In the genomic region with DNA sequence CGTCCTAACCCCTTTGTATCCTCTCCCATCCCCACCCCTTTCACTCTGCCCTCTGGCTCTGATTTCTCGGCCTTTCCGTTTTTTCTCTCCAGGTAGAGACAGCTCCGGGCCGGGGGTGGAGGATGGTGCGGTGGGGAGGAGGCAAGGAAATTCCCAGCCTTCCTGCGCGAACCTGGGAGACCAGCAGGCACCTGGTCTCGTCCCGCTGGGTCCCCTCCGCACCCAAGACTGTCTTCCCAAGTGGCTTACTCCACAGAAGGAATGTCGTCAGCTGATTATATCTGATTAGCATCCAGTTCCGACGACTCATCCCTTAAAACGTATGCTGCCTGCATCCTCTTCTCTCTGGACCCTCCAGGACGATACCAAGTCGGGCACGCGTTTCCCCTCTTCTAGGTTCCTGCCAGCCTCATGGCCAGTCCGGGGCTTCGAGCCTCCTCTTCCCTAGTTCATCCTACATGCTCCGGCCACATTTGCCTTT, we compare ENCODE assay signal across 8 cellular contexts. TPM values are rescaled to one million over a fixed set of nuclear protein-coding genes. Genes with fewer than 3 reads are reported as not detected.
DNase-seq lines count a peak whose midpoint lies in the region; ATAC-seq and TF ChIP-seq lines count a peak whose summit lies in the region.

No MANE protein-coding gene starts in this region.

- H3K27ac Mint-ChIP-seq in CD14-positive monocyte, result no peak overlapping the region
- no peak overlapping the region for H3K27ac Mint-ChIP-seq in memory B cell

- H3K27me3 Mint-ChIP-seq in CD14-positive monocyte (ENCODE audit: low read depth in 3 of 3) (peaks cover 38 to 67% (median 49%) of the 10 kb centered on the region in 3 donors), memory B cell (peaks cover 21% of the 10 kb centered on the region)

- no peak for ATAC-seq in memory B cell (ENCODE audit: low read depth)
- no peak for ATAC-seq in GM18517 (IDR thresholded peaks at IDR 0.05; ENCODE audit: unreplicated experiment)
- no peak for ATAC-seq in GM21515 (IDR thresholded peaks at IDR 0.05; ENCODE audit: unreplicated experiment)
- ATAC-seq in HG02884 (IDR thresholded peaks at IDR 0.05; ENCODE audit: unreplicated experiment), result no peak

- H3K4me3 Mint-ChIP-seq in CD14-positive monocyte, result peak overlapping the region; percentile 54 to 88
- H3K4me3 Mint-ChIP-seq in memory B cell, result peak overlapping the region; percentile 74

- H3K36me3 Mint-ChIP-seq in CD14-positive monocyte (peaks cover 3% of the 10 kb centered on the region in 2 donors), memory B cell (no peaks in the 10 kb centered on the region)

- H3K9me3 Mint-ChIP-seq in CD14-positive monocyte (peaks cover 0 to 12% (median 4%) of the 10 kb centered on the region in 7 donors), memory B cell (no peaks in the 10 kb centered on the region)

- H3K4me1 Mint-ChIP-seq in CD14-positive monocyte (peaks cover 29% of the 10 kb centered on the region), memory B cell (peaks cover 8% of the 10 kb centered on the region)

- no peak for DNase-seq in CD14-positive monocyte (ENCODE audit: low spot score)
- DNase-seq in HuH-7.5 (ENCODE audit: low spot score), result peak; percentile 34
- DNase-seq in cardiac fibroblast (ENCODE audit: low read depth in 2 of 2), result peak; percentile 36 to 61
- DNase-seq in memory B cell (ENCODE audit: low spot score in 2 of 2), result no peak
- no peak for DNase-seq in Kasumi-1 (lab: John Stamatoyannopoulos, UW)

- TF ChIP-seq CTCF in CD14-positive monocyte (IDR thresholded peaks at IDR 0.05) (no peak), cardiac fibroblast (IDR thresholded peaks at IDR 0.05; ENCODE audit: low read depth, low read length) (no peak)

- peak overlapping the region; percentile 61 to 74 for H3K4me3 ChIP-seq in cardiac fibroblast (replicated peaks in 1 of 2; ENCODE audit: low read depth in 2 of 2, low read length in 2 of 2)

- intact Hi-C loops in CD14-positive monocyte (cut with micrococcal nuclease), result no loop called here

RNA-seq across cellular contexts. Expression of gene CAPRIN2, which starts 42.2 kb away (rescaled TPM):
- polyA plus RNA-seq in CD14-positive monocyte, result 1 to 10 TPM; 1.4 to 2.0 TPM

Comparison
In these comparisons a context has a peak if more than half of its experiments do, and no peak if none do; other contexts are left out.
1. DNase-seq: peak in HuH-7.5 (single experiment) and cardiac fibroblast (2 of 2); none in CD14-positive monocyte (single experiment), memory B cell (0 of 2) and Kasumi-1 (0 of 2).